ENCODE assay signal across 18 cellular contexts in the genomic region with DNA sequence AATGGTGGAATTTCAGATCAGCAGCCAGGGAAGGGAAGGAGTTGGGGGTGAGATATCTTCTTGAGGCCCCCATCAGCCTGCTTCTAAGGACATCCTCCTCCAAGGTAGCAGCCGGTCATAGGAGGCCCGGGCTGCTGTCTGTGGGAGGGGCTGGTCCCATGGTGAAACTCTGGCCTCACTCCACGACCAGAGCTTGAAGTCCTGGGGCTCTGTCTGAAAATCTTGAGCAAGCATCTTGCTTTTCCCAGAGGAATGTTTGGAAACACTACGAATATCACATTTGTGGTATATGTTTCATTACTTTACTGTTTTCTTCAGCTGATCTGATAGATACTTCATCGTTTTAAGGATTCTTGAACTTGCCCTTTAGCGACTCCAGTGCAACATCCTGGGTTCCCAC.
DNase-seq lines count a peak whose midpoint lies in the region; ATAC-seq and TF ChIP-seq lines count a peak whose summit lies in the region.
"Had no signal": no experiment of that assay in that cellular context is flagged by ENCODE, and none has a peak within 500 bp of the region (broad histone marks: within the 10 kb centered on the region; RNA-seq: fewer than 3 reads in every experiment).

No MANE protein-coding gene starts in this region.

- no peak overlapping the region for H3K9ac ChIP-seq in mammary epithelial cell (ENCODE audit: insufficient read depth, low read length)
- peak overlapping the region; percentile 45 for H3K9ac ChIP-seq in adipocyte (ENCODE audit: low read length)
- H3K9ac ChIP-seq: SK-N-SH had no signal

- no TSS peak for BruUV-seq in mammary epithelial cell (replicated peaks; lab: Mats Ljungman, UMichigan)
- BruUV-seq in PC-9 (replicated peaks; lab: Mats Ljungman, UMichigan) = no TSS peak

- no peak for TF ChIP-seq CTCF in mammary epithelial cell (conservative IDR thresholded peaks at IDR 0.05 in 1 of 2, IDR thresholded peaks at IDR 0.05 in 1 of 2; ENCODE audit: extremely low read depth in 1 of 2, insufficient read depth in 1 of 2, low read depth in 1 of 2, low read length in 2 of 2)
- no peak for TF ChIP-seq CTCF in breast epithelium (IDR thresholded peaks at IDR 0.05)
- TF ChIP-seq CTCF in fibroblast of the aortic adventitia (IDR thresholded peaks at IDR 0.05; ENCODE audit: insufficient read depth, low read length) = no peak
- no peak for TF ChIP-seq CTCF in PC-9 (conservative IDR thresholded peaks at IDR 0.05)

- H3F3A ChIP-seq in PC-9 (ENCODE audit: insufficient read depth, low read depth) = no peaks in the 10 kb centered on the region

- H3K27ac ChIP-seq in mammary epithelial cell (ENCODE audit: insufficient read depth, low read depth, low read length) = no peak overlapping the region
- H3K27ac ChIP-seq in breast epithelium = peak overlapping the region in 1 of 2 donors; percentile 69
- H3K27ac ChIP-seq in PC-9 = no peak overlapping the region
- H3K27ac ChIP-seq: 22Rv1 had no signal

- dilution Hi-C loops in mammary epithelial cell (cut with HindIII; ENCODE audit: low sequenced_read_pairs) = no loop called here

- H4K20me1 ChIP-seq in mammary epithelial cell (ENCODE audit: insufficient read depth, low read length) (no peaks in the 10 kb centered on the region), PC-9 (ENCODE audit: insufficient read depth) (no peaks in the 10 kb centered on the region)

- no peaks in the 10 kb centered on the region for H3K27me3 ChIP-seq in mammary epithelial cell (ENCODE audit: insufficient read depth, low read length)
- no peaks in the 10 kb centered on the region for H3K27me3 ChIP-seq in breast epithelium
- H3K27me3 ChIP-seq in adipocyte (replicated peaks; ENCODE audit: control insufficient read depth, insufficient read depth, low read length) = no peaks in the 10 kb centered on the region
- no peaks in the 10 kb centered on the region for H3K27me3 ChIP-seq in PC-9 (ENCODE audit: insufficient read depth, low read depth)

- H3K4me2 ChIP-seq in mammary epithelial cell (ENCODE audit: insufficient read depth, low read depth, low read length) = no peak overlapping the region
- H3K4me2 ChIP-seq in PC-9 = no peak overlapping the region
- H3K4me2 ChIP-seq: SK-N-SH had no signal

- no peak for DNase-seq in mammary epithelial cell
- no peak for DNase-seq in breast epithelium (ENCODE audit: low spot score in 2 of 2)
- peak; percentile 72 for DNase-seq in adipocyte (ENCODE audit: low read depth)
- peak; percentile 87 for DNase-seq in fibroblast of the aortic adventitia (ENCODE audit: low read depth)
- peak; percentile 69 for DNase-seq in skeletal muscle cell (ENCODE audit: low read depth)
- DNase-seq in PC-9 = no peak
- DNase-seq in NCI-H510A (lab: John Stamatoyannopoulos, UW) = no peak
- DNase-seq: activated CD4-positive, alpha-beta T cell treated with anti-CD3 and anti-CD28 coated beads, Interleukin-2, amount 50 U/mL, for 48 hours; activated effector memory CD4-positive, alpha-beta T cell treated with anti-CD3 and anti-CD28 coated beads, Interleukin-2, amount 50 U/mL, for 16 hours; NCI-H1417; NCI-H2081 treated with DMSO at 0.1 percent for 48 hours; NCI-H446 treated with DMSO at 0.1 percent for 48 hours; SK-N-SH; stimulated activated CD4-positive, alpha-beta T cell treated with anti-CD3 and anti-CD28 coated beads, Interleukin-15, amount 100 ng/mL, for 24 hours had no signal

- intact Hi-C loops in mammary epithelial cell (cut with micrococcal nuclease) (no loop called here), breast epithelium (cut with DNase I; ENCODE audit: low total_unique reads) (no loop called here), PC-9 (cut with micrococcal nuclease; ENCODE audit: unreplicated experiment) (no loop called here)

- ATAC-seq in GM21515 (IDR thresholded peaks at IDR 0.05; ENCODE audit: unreplicated experiment) = no peak
- ATAC-seq: WTC11 had no signal

- CTCF ChIA-PET in mammary epithelial cell (lab: Charles Lee; ENCODE audit: low non-redundant PET) (interaction anchor here (0.6 kb wide), 1 partner anchor 11 kb away, joined by 4 read pairs; no protein-coding TSS in a partner anchor), PC-9 (lab: Charles Lee) (no interaction called here)

- WGBS in mammary epithelial cell (ENCODE audit: low coverage, missing lambda C conversion rate) = 27% methylated on average over 4 of the region's 6 CpGs

- no peaks in the 10 kb centered on the region for H3K9me3 ChIP-seq in mammary epithelial cell (replicated peaks; ENCODE audit: insufficient read depth, low read length)
- H3K9me3 ChIP-seq in breast epithelium = no peaks in the 10 kb centered on the region
- no peaks in the 10 kb centered on the region for H3K9me3 ChIP-seq in adipocyte (ENCODE audit: control insufficient read depth, low read length)
- H3K9me3 ChIP-seq in PC-9 (ENCODE audit: insufficient read depth, low read depth) = no peaks in the 10 kb centered on the region
- H3K9me3 ChIP-seq: HAP-1, SK-N-SH had no signal

- POLR2A ChIA-PET in PC-9 (lab: Charles Lee; ENCODE audit: unreplicated experiment) = no interaction called here

- TF ChIP-seq POLR2A in breast epithelium (IDR thresholded peaks at IDR 0.05) = no peak

- H3K4me3 ChIP-seq in mammary epithelial cell (replicated peaks in 1 of 3; ENCODE audit: insufficient read depth in 1 of 3, low read depth in 2 of 3, low read length in 3 of 3) = no peak overlapping the region
- no peak overlapping the region for H3K4me3 ChIP-seq in breast epithelium
- peak overlapping the region; percentile 55 for H3K4me3 ChIP-seq in adipocyte (ENCODE audit: low read length)
- H3K4me3 ChIP-seq in fibroblast of the aortic adventitia (ENCODE audit: low read depth, low read length) = peak overlapping the region; percentile 2
- no peak overlapping the region for H3K4me3 ChIP-seq in skeletal muscle cell (ENCODE audit: low read depth, low read length)
- no peak overlapping the region for H3K4me3 ChIP-seq in PC-9
- H3K4me3 ChIP-seq: HAP-1 had no signal

- H2AFZ ChIP-seq in mammary epithelial cell (ENCODE audit: low read depth, low read length) (peak overlapping the region; percentile 31), PC-9 (no peak overlapping the region)

- no peaks in the 10 kb centered on the region for H3K79me2 ChIP-seq in mammary epithelial cell (ENCODE audit: insufficient read depth, low read length)
- no peaks in the 10 kb centered on the region for H3K79me2 ChIP-seq in PC-9 (ENCODE audit: low read depth)

- no peaks in the 10 kb centered on the region for H3K36me3 ChIP-seq in mammary epithelial cell (ENCODE audit: insufficient read depth, low read length)
- no peaks in the 10 kb centered on the region for H3K36me3 ChIP-seq in breast epithelium
- no peaks in the 10 kb centered on the region for H3K36me3 ChIP-seq in adipocyte (ENCODE audit: control insufficient read depth, insufficient read depth, low read length, severe bottlenecking)
- H3K36me3 ChIP-seq in PC-9 (ENCODE audit: low read depth) = no peaks in the 10 kb centered on the region
- H3K36me3 ChIP-seq: HAP-1 had no signal

- no peaks in the 10 kb centered on the region for H3K9me2 ChIP-seq in PC-9 (ENCODE audit: insufficient read depth)
- H3K9me2 ChIP-seq: SK-N-SH had no signal

- in situ Hi-C loops in mammary epithelial cell (cut with MboI; ENCODE audit: low sequenced_read_pairs in 2 of 2) = no loop called here

- peaks cover 11% of the 10 kb centered on the region for H3K4me1 ChIP-seq in mammary epithelial cell (ENCODE audit: insufficient read depth, low read length)
- no peaks in the 10 kb centered on the region for H3K4me1 ChIP-seq in breast epithelium
- peaks cover 26% of the 10 kb centered on the region for H3K4me1 ChIP-seq in adipocyte (ENCODE audit: control insufficient read depth, insufficient read depth, low read length)
- no peaks in the 10 kb centered on the region for H3K4me1 ChIP-seq in PC-9 (replicated peaks; ENCODE audit: insufficient read depth)
- H3K4me1 ChIP-seq: HAP-1 had no signal

Comparison
In these comparisons a context has a peak if more than half of its experiments do, and no peak if none do; other contexts are left out.
1. DNase-seq: peak in adipocyte (single experiment), fibroblast of the aortic adventitia (single experiment) and skeletal muscle cell (single experiment); none in mammary epithelial cell (single experiment), breast epithelium (0 of 2), PC-9 (0 of 2) and NCI-H510A (single experiment).
2. H3K4me3 ChIP-seq: peak in adipocyte (single experiment) and fibroblast of the aortic adventitia (single experiment); none in mammary epithelial cell (0 of 3), breast epithelium (0 of 3), skeletal muscle cell (single experiment) and PC-9 (single experiment).